Comparison of ENCODE assay signal across 11 cellular contexts in genomic region chr6:137363805-137364138, GRCh38.
DNase-seq lines count a peak whose midpoint lies in the region; ATAC-seq, FAIRE-seq and TF ChIP-seq lines count a peak whose summit lies in the region.
"Had no signal": no experiment of that assay in that cellular context is flagged by ENCODE, and none has a peak within 500 bp of the region (broad histone marks: within the 10 kb centered on the region; RNA-seq: fewer than 3 reads in every experiment).

No MANE protein-coding gene starts in this region.

- POLR2A ChIA-PET in HepG2 (lab: Yijun Ruan, JAX): interaction anchor here (1.0 kb wide), 1 partner anchor 14 kb away, joined by 3 read pairs; no protein-coding TSS in a partner anchor

- H3K79me2 ChIP-seq in HepG2 (ENCODE audit: insufficient read depth, low read length): no peaks in the 10 kb centered on the region

- no peak overlapping the region for H3K9ac ChIP-seq in HepG2 (ENCODE audit: insufficient read depth, low read depth, low read length)

- DNase-seq in HepG2 (ENCODE audit: low spot score) (peak; percentile 44), right lobe of liver (no peak), dorsolateral prefrontal cortex (no peak), urothelium cell line (ENCODE audit: low spot score) (peak; percentile 33), germinal center (ENCODE audit: low spot score) (no peak)
- no peak for DNase-seq in stimulated activated CD4-positive, alpha-beta T cell treated with anti-CD3 and anti-CD28 coated beads, Interleukin-4, amount 100 ng/mL, for 24 hours
- DNase-seq: islet precursor cell, NCI-H187 treated with DMSO at 0.1 percent for 48 hours had no signal

- H2AFZ ChIP-seq in HepG2 (ENCODE audit: low read length): no peak overlapping the region

- H3K36me3 ChIP-seq in HepG2 (replicated peaks in 1 of 2; ENCODE audit: control insufficient read depth in 1 of 2, insufficient read depth in 2 of 2, low read length in 2 of 2) (no peaks in the 10 kb centered on the region), right lobe of liver (no peaks in the 10 kb centered on the region)

- 95% methylated on average over 5 of the region's 5 CpGs for WGBS in HepG2 (ENCODE audit: low lambda C conversion rate)
- WGBS in right lobe of liver (ENCODE audit: insufficient coverage, low coverage, low lambda C conversion rate, missing lambda C conversion rate): 89% methylated on average over 5 of the region's 5 CpGs

- H3K9me3 ChIP-seq in HepG2 (ENCODE audit: low read length) (no peaks in the 10 kb centered on the region), right lobe of liver (no peaks in the 10 kb centered on the region)

- H3K27me3 Mint-ChIP-seq in T-helper 1 cell treated with Interleukin-12 subunit alpha and Interleukin-12 subunit beta and Interleukin-4 antibody, amounts not matched to agents 30 μg/mL and 1 μg/mL, for 36 hours (ENCODE audit: low read depth): peaks cover 7% of the 10 kb centered on the region

- H3K27me3 ChIP-seq in HepG2 (ENCODE audit: control insufficient read depth in 1 of 2, insufficient read depth in 2 of 2, low read length in 2 of 2) (no peaks in the 10 kb centered on the region), right lobe of liver (no peaks in the 10 kb centered on the region), dorsolateral prefrontal cortex (peaks cover 0 to 2% (median 0%) of the 10 kb centered on the region in 45 donors)

- H3K9me3 Mint-ChIP-seq in T-helper 1 cell treated with Interleukin-12 subunit alpha and Interleukin-12 subunit beta and Interleukin-4 antibody, amounts not matched to agents 30 μg/mL and 1 μg/mL, for 36 hours: peaks cover 6% of the 10 kb centered on the region

- H3K4me3 Mint-ChIP-seq in T-helper 1 cell treated with Interleukin-12 subunit alpha and Interleukin-12 subunit beta and Interleukin-4 antibody, amounts not matched to agents 30 μg/mL and 1 μg/mL, for 36 hours: peak overlapping the region; percentile 47

- TF ChIP-seq RAD21 in HepG2 (CRISPR knock-in tag; IDR thresholded peaks at IDR 0.05): no peak

- H3K4me2 ChIP-seq in HepG2 (ENCODE audit: low read depth, low read length): no peak overlapping the region

- H3K4me1 ChIP-seq in HepG2 (ENCODE audit: insufficient read depth, low read length) (peaks cover 39% of the 10 kb centered on the region), right lobe of liver (no peaks in the 10 kb centered on the region)

- CTCF ChIA-PET in HepG2 (lab: Yijun Ruan, JAX; ENCODE audit: low intra/inter-chr PET ratio, low total read pairs): no interaction called here

- no peak overlapping the region for H3K4me3 ChIP-seq in HepG2 (replicated peaks in 1 of 3; ENCODE audit: insufficient read depth in 1 of 3, low read depth in 2 of 3, low read length in 3 of 3)
- H3K4me3 ChIP-seq in right lobe of liver: no peak overlapping the region
- H3K4me3 ChIP-seq in dorsolateral prefrontal cortex: no peak overlapping the region

- peaks cover 17% of the 10 kb centered on the region for H3K4me1 Mint-ChIP-seq in T-helper 1 cell treated with Interleukin-12 subunit alpha and Interleukin-12 subunit beta and Interleukin-4 antibody, amounts not matched to agents 30 μg/mL and 1 μg/mL, for 36 hours (ENCODE audit: low read depth)

- ATAC-seq in HepG2 (no peak), right lobe of liver (no peak), GM18909 (IDR thresholded peaks at IDR 0.05; ENCODE audit: poor library complexity, unreplicated experiment) (no peak)

- in situ Hi-C loops in HepG2 (cut with HindIII; ENCODE audit: extremely low pct_ligation_motif_present, low pct_unique_long_range_greater_than_20kb): no loop called here

- intact Hi-C loops in HepG2 (cut with micrococcal nuclease; ENCODE audit: unreplicated experiment): no loop called here
- intact Hi-C loops in right lobe of liver (cut with DNase I): no loop called here
- intact Hi-C loops in dorsolateral prefrontal cortex (cut with DNase I): no loop called here

- no peak for TF ChIP-seq POLR2A in HepG2 (IDR thresholded peaks at IDR 0.05; ENCODE audit: insufficient read depth in 1 of 2, low read depth in 2 of 2, low read length in 2 of 2)
- TF ChIP-seq POLR2A in right lobe of liver (IDR thresholded peaks at IDR 0.05): no peak

- H4K20me1 ChIP-seq in HepG2 (ENCODE audit: insufficient read depth, low read length): no peaks in the 10 kb centered on the region

- H3K27ac ChIP-seq in HepG2 (ENCODE audit: extremely low read length, insufficient read depth, low read length) (no peak overlapping the region), right lobe of liver (no peak overlapping the region), dorsolateral prefrontal cortex (peak overlapping the region in 39 of 59 donors; percentile 70 to 97 (median 88))
- H3K27ac ChIP-seq: C4-2B had no signal

- no TSS peak for BruUV-seq in HepG2 (replicated peaks; lab: Mats Ljungman, UMichigan)

- FAIRE-seq in HepG2 (lab: Jason Lieb, UNC) (no peak), urothelium cell line (lab: Jason Lieb, UNC) (no peak)

- H3K27ac Mint-ChIP-seq in T-helper 1 cell treated with Interleukin-12 subunit alpha and Interleukin-12 subunit beta and Interleukin-4 antibody, amounts not matched to agents 30 μg/mL and 1 μg/mL, for 36 hours: peak overlapping the region; percentile 73

- H3K36me3 Mint-ChIP-seq in T-helper 1 cell treated with Interleukin-12 subunit alpha and Interleukin-12 subunit beta and Interleukin-4 antibody, amounts not matched to agents 30 μg/mL and 1 μg/mL, for 36 hours (ENCODE audit: low read depth): peaks cover 7% of the 10 kb centered on the region

- TF ChIP-seq EP300 in HepG2 (IDR thresholded peaks at IDR 0.05; ENCODE audit: low read depth in 2 of 2, low read length in 2 of 2): peak in 1 of 2 experiments; percentile 52; a peak in 1 of 4 replicates
- TF ChIP-seq EP300 in HepG2 (CRISPR knock-in tag; IDR thresholded peaks at IDR 0.05; ENCODE audit: borderline replicate concordance): no peak

- TF ChIP-seq CTCF in HepG2 (CRISPR knock-in tag; IDR thresholded peaks at IDR 0.05): no peak
- TF ChIP-seq CTCF in right lobe of liver (IDR thresholded peaks at IDR 0.05): no peak
- TF ChIP-seq CTCF in dorsolateral prefrontal cortex (IDR thresholded peaks at IDR 0.05 in 54 of 56, conservative IDR thresholded peaks at IDR 0.05 in 2 of 56; ENCODE audit: low read depth in 1 of 56, partially characterized antibody in 56 of 56): no peak

TF ChIP-seq in HepG2, 621 proteins besides CTCF, POLR2A, EP300 and RAD21 (continues in another document):
- TF ChIP-seq TBL1XR1 (IDR thresholded peaks at IDR 0.05; ENCODE audit: borderline replicate concordance, low read length, partially characterized antibody): no peak
- peak; percentile 74 to 82 for TF ChIP-seq MAFK (conservative IDR thresholded peaks at IDR 0.05 in 1 of 2, IDR thresholded peaks at IDR 0.05 in 1 of 2; ENCODE audit: low read length in 2 of 2)
- no peak for TF ChIP-seq CERS6 (CRISPR knock-in tag; IDR thresholded peaks at IDR 0.05)
- no peak for TF ChIP-seq ZBTB37 (CRISPR knock-in tag; IDR thresholded peaks at IDR 0.05)
- no peak for TF ChIP-seq STAG1 (CRISPR knock-in tag; IDR thresholded peaks at IDR 0.05)
- TF ChIP-seq SAP130 (CRISPR knock-in tag; IDR thresholded peaks at IDR 0.05; ENCODE audit: low read depth): 0 out of 2 replicates have a peak, but pooled peaks have one; percentile 12
- no peak for TF ChIP-seq ZBTB3 (CRISPR knock-in tag; IDR thresholded peaks at IDR 0.05; ENCODE audit: borderline replicate concordance, low read depth)
- no peak for TF ChIP-seq ELF3 (CRISPR knock-in tag; IDR thresholded peaks at IDR 0.05)
- peak; percentile 56; the same call in 1 of the 2 replicates for TF ChIP-seq TCF7 (IDR thresholded peaks at IDR 0.05; ENCODE audit: low read depth)
- peak; percentile 44; the same call in 1 of the 2 replicates for TF ChIP-seq NFE2L2 (IDR thresholded peaks at IDR 0.05; ENCODE audit: low read length)
- no peak for TF ChIP-seq ZSCAN25 (CRISPR knock-in tag; IDR thresholded peaks at IDR 0.05)
- no peak for TF ChIP-seq SMAD9 (CRISPR knock-in tag; IDR thresholded peaks at IDR 0.05)
- TF ChIP-seq MAFF (IDR thresholded peaks at IDR 0.05; ENCODE audit: low read depth, low read length): peak; percentile 84
- no peak for TF ChIP-seq ATF1 (CRISPR knock-in tag; IDR thresholded peaks at IDR 0.05)
- no peak for TF ChIP-seq ELF1 (CRISPR knock-in tag; IDR thresholded peaks at IDR 0.05)
- TF ChIP-seq ZNF136 (CRISPR knock-in tag; IDR thresholded peaks at IDR 0.05; ENCODE audit: low read depth): no peak
- no peak for TF ChIP-seq NCOR1 (IDR thresholded peaks at IDR 0.05; ENCODE audit: borderline replicate concordance, low read length)
- TF ChIP-seq RARA (CRISPR knock-in tag; IDR thresholded peaks at IDR 0.05): no peak
- no peak for TF ChIP-seq NFYC (CRISPR knock-in tag; IDR thresholded peaks at IDR 0.05)
- no peak for TF ChIP-seq ZNF784 (CRISPR knock-in tag; IDR thresholded peaks at IDR 0.05; ENCODE audit: borderline replicate concordance)
- no peak for TF ChIP-seq IRX3 (CRISPR knock-in tag; IDR thresholded peaks at IDR 0.05; ENCODE audit: borderline replicate concordance, low read depth)
- TF ChIP-seq ZNF616 (CRISPR knock-in tag; IDR thresholded peaks at IDR 0.05; ENCODE audit: low read depth): no peak

Comparison
In these comparisons a context has a peak if more than half of its experiments do, and no peak if none do; other contexts are left out.
1. DNase-seq: peak in HepG2 (single experiment) and urothelium cell line (single experiment); none in right lobe of liver (0 of 3), dorsolateral prefrontal cortex (0 of 10), stimulated activated CD4-positive, alpha-beta T cell treated with anti-CD3 and anti-CD28 coated beads, Interleukin-4, amount 100 ng/mL, for 24 hours (single experiment) and germinal center (single experiment).
2. H3K27ac ChIP-seq: peak in dorsolateral prefrontal cortex (39 of 59); none in HepG2 (single experiment) and right lobe of liver (0 of 3).